Comparison of ENCODE assay signal across 4 cellular contexts in the genomic region with DNA sequence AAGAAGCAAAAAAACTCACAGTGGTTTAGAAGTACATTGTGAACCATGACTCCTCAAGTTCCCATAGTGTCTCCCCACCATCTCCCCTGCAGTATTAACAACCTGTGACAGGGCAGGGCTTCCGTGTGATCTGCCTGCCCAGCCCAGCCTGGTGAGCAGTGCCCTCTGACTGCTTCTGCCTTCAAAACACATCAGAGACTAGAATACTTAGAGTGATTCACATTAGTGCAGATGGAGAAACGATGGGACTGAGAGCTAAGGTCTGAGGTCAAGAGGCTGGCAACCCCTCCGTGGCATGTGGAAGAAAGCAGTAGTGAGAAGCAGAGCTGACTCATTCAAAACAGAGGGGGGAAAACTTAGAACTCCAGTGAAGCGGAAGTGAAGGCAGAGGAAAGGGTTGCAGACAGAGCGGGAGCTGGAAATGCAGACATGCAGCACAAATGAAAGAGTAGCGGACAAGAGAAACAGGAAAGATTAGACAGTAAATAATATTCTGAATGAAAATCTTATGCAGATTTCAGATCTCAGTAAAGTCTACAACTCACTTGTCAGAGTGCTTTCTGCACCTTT. TPM values are rescaled to one million over a fixed set of nuclear protein-coding genes. Genes with fewer than 3 reads are reported as not detected.
"Had no signal": no experiment of that assay in that cellular context is flagged by ENCODE, and none has a peak within 500 bp of the region (broad histone marks: within the 10 kb centered on the region; RNA-seq: fewer than 3 reads in every experiment).

No MANE protein-coding gene starts in this region.

RNA-seq across cellular contexts. Expression of gene CHRFAM7A, which starts 6.9 kb away (rescaled TPM):
- total RNA-seq: activated CD4-positive, alpha-beta T cell treated with anti-CD3 and anti-CD28 coated beads for 36 hours; activated CD4-positive, alpha-beta T cell treated with anti-CD3 and anti-CD28 coated beads, Interleukin-2, amount 10 ng/mL, durations not matched to agents 7 days and 5 days; activated naive CD4-positive, alpha-beta T cell treated with anti-CD3 and anti-CD28 coated beads for 36 hours; T-helper 17 cell had no signal
